In the genomic region with DNA sequence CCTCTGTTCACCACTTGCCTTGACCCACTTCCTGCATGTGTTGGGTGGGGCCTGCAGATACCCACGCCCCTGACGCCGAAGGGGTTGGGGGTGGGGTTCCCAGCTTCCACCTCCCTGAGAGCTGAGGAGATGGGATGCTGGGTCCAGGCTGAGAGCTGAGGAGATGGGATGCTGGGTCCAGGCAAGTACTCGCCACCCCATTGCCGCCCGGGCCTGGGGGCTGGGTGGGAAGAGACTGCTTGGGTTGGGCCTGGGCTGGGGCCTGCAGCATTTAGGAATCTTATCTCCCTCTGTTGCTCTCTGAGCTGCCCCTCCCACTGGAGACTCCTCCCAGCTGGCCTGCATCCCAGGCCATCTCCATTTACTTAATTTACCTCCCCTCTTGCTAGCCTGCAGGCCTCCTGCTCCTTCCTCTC, we compare ENCODE assay signal across 29 cellular contexts. TPM values are rescaled to one million over a fixed set of nuclear protein-coding genes. Genes with fewer than 3 reads are reported as not detected.
DNase-seq lines count a peak whose midpoint lies in the region; ATAC-seq and TF ChIP-seq lines count a peak whose summit lies in the region.
"Had no signal": no experiment of that assay in that cellular context is flagged by ENCODE, and none has a peak within 500 bp of the region (broad histone marks: within the 10 kb centered on the region; RNA-seq: fewer than 3 reads in every experiment).

No MANE protein-coding gene starts in this region.

- TF ChIP-seq POLR2A in gastrocnemius medialis (IDR thresholded peaks at IDR 0.05) = no peak

- peaks cover 34% of the 10 kb centered on the region for H3K4me1 ChIP-seq in NT2/D1 (ENCODE audit: insufficient read depth, insufficient read length)
- H3K4me1 ChIP-seq in gastrocnemius medialis = peaks cover 60 to 63% of the 10 kb centered on the region in 2 donors
- H3K4me1 ChIP-seq: right lobe of liver, vagina had no signal

- H3K4me3 ChIP-seq in H7 (ENCODE audit: insufficient read depth, low read depth, low read length) = no peak overlapping the region
- H3K4me3 ChIP-seq in NT2/D1 (ENCODE audit: insufficient read length, low read depth) = no peak overlapping the region
- H3K4me3 ChIP-seq in fibroblast of villous mesenchyme (ENCODE audit: low read depth, low read length) = no peak overlapping the region
- H3K4me3 ChIP-seq in gastrocnemius medialis = no peak overlapping the region
- H3K4me3 ChIP-seq: ascending aorta; BLaER1 treated with 17β-estradiol and CSF1 and Interleukin-3, amounts not matched to agents 10 nM and 100 nM; left lung; right lobe of liver; tibial artery; vagina had no signal

- in situ Hi-C loops in gastrocnemius medialis (cut with MboI; ENCODE audit: low sequenced_read_pairs in 4 of 4) = no loop called here

- H3K9me3 ChIP-seq in NT2/D1 (ENCODE audit: insufficient read depth, low read length) (no peaks in the 10 kb centered on the region), gastrocnemius medialis (no peaks in the 10 kb centered on the region)
- H3K9me3 ChIP-seq: ascending aorta; BLaER1 treated with 17β-estradiol and CSF1 and Interleukin-3, amounts not matched to agents 10 nM and 100 nM; left lung; neutrophil; right lobe of liver; tibial artery; vagina had no signal

- H3K27ac ChIP-seq in gastrocnemius medialis = peak overlapping the region; percentile 33 to 85 (median 60)
- H3K27ac ChIP-seq: ascending aorta; BLaER1 treated with 17β-estradiol and CSF1 and Interleukin-3, amounts not matched to agents 10 nM and 100 nM; left lung; neutrophil; right lobe of liver; tibial artery; vagina; VCaP had no signal

- ATAC-seq in gastrocnemius medialis = peak in 1 of 2 donors; percentile 27
- ATAC-seq in HG03571 (IDR thresholded peaks at IDR 0.05; ENCODE audit: unreplicated experiment) = no peak
- no peak for ATAC-seq in GM18867 (IDR thresholded peaks at IDR 0.05; ENCODE audit: unreplicated experiment)
- ATAC-seq: left lung, Panc1 had no signal

- H3K27me3 ChIP-seq in H7 (ENCODE audit: control insufficient read depth, insufficient read depth, low read length) (no peaks in the 10 kb centered on the region), NT2/D1 (ENCODE audit: insufficient read depth, insufficient read length) (no peaks in the 10 kb centered on the region), gastrocnemius medialis (no peaks in the 10 kb centered on the region)
- H3K27me3 ChIP-seq: ascending aorta; BLaER1 treated with 17β-estradiol and CSF1 and Interleukin-3, amounts not matched to agents 10 nM and 100 nM; left lung; neutrophil; right lobe of liver; tibial artery; vagina had no signal

- intact Hi-C loops in gastrocnemius medialis (cut with DNase I; ENCODE audit: low total_unique reads) = no loop called here

- TF ChIP-seq CTCF in fibroblast of villous mesenchyme (IDR thresholded peaks at IDR 0.05; ENCODE audit: insufficient read depth, low read depth, low read length) (no peak), gastrocnemius medialis (IDR thresholded peaks at IDR 0.05 in 4 of 5, conservative IDR thresholded peaks at IDR 0.05 in 1 of 5) (no peak)

- DNase-seq in H7 = peak; percentile 73
- no peak for DNase-seq in NT2/D1 (ENCODE audit: low read depth, low spot score)
- peak; percentile 11 for DNase-seq in fibroblast of villous mesenchyme (ENCODE audit: low read depth)
- peak in 1 of 2 donors; percentile 58 for DNase-seq in gastrocnemius medialis
- DNase-seq in mucosa of gallbladder (ENCODE audit: low spot score) = no peak
- DNase-seq: activated CD4-positive, alpha-beta T cell treated with anti-CD3 and anti-CD28 coated beads for 48 hours; activated CD8-positive, alpha-beta memory T cell treated with anti-CD3 and anti-CD28 coated beads for 24 hours; activated effector memory CD4-positive, alpha-beta T cell treated with Interleukin-2 at 50 U/mL for 16 hours; activated naive CD8-positive, alpha-beta T cell treated with anti-CD3 and anti-CD28 coated beads for 36 hours; activated T-cell treated with anti-CD3 and anti-CD28 coated beads for 4 hours; DMS53; effector CD4-positive, alpha-beta T cell; GDM1; left lung; MM.1S; NCI-H1105 treated with DMSO at 0.1 percent for 48 hours; NCI-H2029 treated with DMSO at 0.1 percent for 48 hours; NCI-H526; right lobe of liver; Right ventricle myocardium superior; tibial artery had no signal

- H3K36me3 ChIP-seq in H7 (replicated peaks; ENCODE audit: control insufficient read depth, insufficient read depth, low read length) (peaks cover 4% of the 10 kb centered on the region; the same call in 1 of the 2 replicates), NT2/D1 (ENCODE audit: insufficient read depth, insufficient read length, low read length) (peaks cover 72% of the 10 kb centered on the region), gastrocnemius medialis (no peaks in the 10 kb centered on the region)
- H3K36me3 ChIP-seq: neutrophil, right lobe of liver, vagina had no signal

- H3K9ac ChIP-seq in NT2/D1 (ENCODE audit: insufficient read length, low read depth) = peak overlapping the region; percentile 47
- H3K9ac ChIP-seq: BLaER1 treated with 17β-estradiol and CSF1 and Interleukin-3, amounts not matched to agents 10 nM and 100 nM had no signal

RNA-seq across cellular contexts. Expression of a gene that starts 17.4 kb away (rescaled TPM):
- 67.7 and 70.9 TPM in 2 replicates for total RNA-seq in H7 (2014; rRNA removed; shearing (Covaris generic))
- total RNA-seq in fibroblast of villous mesenchyme = 22.0 and 22.5 TPM in 2 replicates
- total RNA-seq in gastrocnemius medialis = 100 to 1,000 TPM in 2 of 4 donors, 10 to 100 TPM in 2; 91.1 to 201 (median 122) TPM
- 5.1 TPM for total RNA-seq in mucosa of gallbladder

Comparison
In these comparisons a context has a peak if more than half of its experiments do, and no peak if none do; other contexts are left out.
1. DNase-seq: peak in H7 (single experiment) and fibroblast of villous mesenchyme (single experiment); none in NT2/D1 (single experiment) and mucosa of gallbladder (single experiment).